Comparison of ENCODE assay signal across 7 cellular contexts in genomic region chr16:87054856-87055255, GRCh38.
"Had no signal": no experiment of that assay in that cellular context is flagged by ENCODE, and none has a peak within 500 bp of the region (broad histone marks: within the 10 kb centered on the region; RNA-seq: fewer than 3 reads in every experiment).

No MANE protein-coding gene starts in this region.

- H3K4me2 ChIP-seq: GM23338 had no signal

- H3K4me3 ChIP-seq: GM23338 had no signal

- FAIRE-seq: H1, H54, HTR-8/SVneo had no signal

- DNase-seq: H9, HCEC 1CT, IMR-90 had no signal

- ATAC-seq: GM23338 had no signal
